ENCODE assay signal across 9 cellular contexts in genomic region chr2:71995067-71995665, GRCh38.
DNase-seq lines count a peak whose midpoint lies in the region; ATAC-seq, FAIRE-seq and TF ChIP-seq lines count a peak whose summit lies in the region.
"Had no signal": no experiment of that assay in that cellular context is flagged by ENCODE, and none has a peak within 500 bp of the region (broad histone marks: within the 10 kb centered on the region; RNA-seq: fewer than 3 reads in every experiment).

No MANE protein-coding gene starts in this region.

- H3K27ac ChIP-seq in osteoblast (ENCODE audit: low read depth, low read length): no peak overlapping the region

- H2AFZ ChIP-seq in osteoblast (ENCODE audit: low read length): no peak overlapping the region

- H4K20me1 ChIP-seq in osteoblast (ENCODE audit: insufficient read depth, low read length): no peaks in the 10 kb centered on the region

- DNase-seq in ELR (ENCODE audit: low read depth): peak; percentile 54
- DNase-seq in NCI-H146 (lab: John Stamatoyannopoulos, UW): peak; percentile 53
- DNase-seq in bronchial epithelial cell (ENCODE audit: low read depth): peak; percentile 28
- DNase-seq in osteoblast (ENCODE audit: insufficient read length, low spot score, missing footprints): no peak
- no peak for DNase-seq in activated CD4-positive, alpha-beta T cell treated with anti-CD3 and anti-CD28 coated beads for 48 hours
- no peak for DNase-seq in GM10266 (ENCODE audit: extremely low spot score)
- DNase-seq: NCI-H82 had no signal

- ATAC-seq in GM19023 (IDR thresholded peaks at IDR 0.05; ENCODE audit: unreplicated experiment) (no peak), GM18519 (IDR thresholded peaks at IDR 0.05; ENCODE audit: low FRiP score, unreplicated experiment) (no peak)

- no peaks in the 10 kb centered on the region for H3K79me2 ChIP-seq in osteoblast (ENCODE audit: insufficient read depth, low read length)

- TF ChIP-seq CTCF in bronchial epithelial cell (IDR thresholded peaks at IDR 0.05; ENCODE audit: insufficient read depth, low read length, severe bottlenecking) (peak; percentile 40), osteoblast (IDR thresholded peaks at IDR 0.05; ENCODE audit: extremely low read depth, low read depth, low read length) (peak; percentile 78), GM10266 (IDR thresholded peaks at IDR 0.05; ENCODE audit: control insufficient read depth, insufficient read depth, low read depth, missing control alignments) (no peak)

- H3K4me2 ChIP-seq in osteoblast (ENCODE audit: insufficient read depth, low read length): no peak overlapping the region

- no peaks in the 10 kb centered on the region for H3K4me1 ChIP-seq in osteoblast (ENCODE audit: insufficient read depth, low read length)

- H3K27me3 ChIP-seq in bronchial epithelial cell (ENCODE audit: control insufficient read depth, insufficient read depth, low read length) (no peaks in the 10 kb centered on the region), osteoblast (ENCODE audit: insufficient read depth, low read length) (peaks cover 25% of the 10 kb centered on the region)

- FAIRE-seq in bronchial epithelial cell (lab: Jason Lieb, UNC): no peak

- no peaks in the 10 kb centered on the region for H3K9me3 ChIP-seq in osteoblast (ENCODE audit: low read depth, low read length)

- no peaks in the 10 kb centered on the region for H3K36me3 ChIP-seq in bronchial epithelial cell (ENCODE audit: control insufficient read depth, insufficient read depth, low read length)
- H3K36me3 ChIP-seq in osteoblast (ENCODE audit: insufficient read depth, low read length): no peaks in the 10 kb centered on the region

- H3K4me3 ChIP-seq in bronchial epithelial cell (ENCODE audit: low read depth, low read length) (no peak overlapping the region), osteoblast (ENCODE audit: insufficient read depth, low read length) (no peak overlapping the region)

Comparison
In these comparisons a context has a peak if more than half of its experiments do, and no peak if none do; other contexts are left out.
1. DNase-seq: peak in ELR (single experiment), NCI-H146 (single experiment) and bronchial epithelial cell (single experiment); none in osteoblast (single experiment), activated CD4-positive, alpha-beta T cell treated with anti-CD3 and anti-CD28 coated beads for 48 hours (single experiment) and GM10266 (single experiment).